In genomic region chrX:68935362-68935761, GRCh38 we compare ENCODE assay signal across 15 cellular contexts.
"Had no signal": no experiment of that assay in that cellular context is flagged by ENCODE, and none has a peak within 500 bp of the region (broad histone marks: within the 10 kb centered on the region; RNA-seq: fewer than 3 reads in every experiment).

No MANE protein-coding gene starts in this region.

- H2AFZ ChIP-seq: hepatocyte had no signal

- DNase-seq: activated CD4-positive, alpha-beta T cell treated with anti-CD3 and anti-CD28 coated beads for 4 hours; activated CD8-positive, alpha-beta memory T cell treated with anti-CD3 and anti-CD28 coated beads, Interleukin-2, amount 50 U/mL, for 4 hours; activated CD8-positive, alpha-beta T cell treated with anti-CD3 and anti-CD28 coated beads, Interleukin-2, amount 10 ng/mL, durations not matched to agents 7 days and 5 days; activated gamma-delta T cell treated with Interleukin-2 at 50 U/mL for 16 hours; activated naive CD8-positive, alpha-beta T cell treated with anti-CD3 and anti-CD28 coated beads for 36 hours; activated T-cell treated with anti-CD3 and anti-CD28 coated beads, Interleukin-2, amount 50 U/mL, for 72 hours; amygdala; cerebellar nuclear complex; effector memory CD8-positive, alpha-beta T cell; erythroblast; kidney; stimulated activated CD4-positive, alpha-beta T cell treated with anti-CD3 and anti-CD28 coated beads, Interleukin-2, amount 100 ng/mL, for 48 hours; stimulated activated naive CD4-positive, alpha-beta T cell; T-helper 17 cell had no signal

- H3K4me3 ChIP-seq: hepatocyte had no signal

- H3K27me3 ChIP-seq: hepatocyte had no signal

- H3K4me2 ChIP-seq: hepatocyte had no signal

- H3K27ac ChIP-seq: hepatocyte had no signal

- H3K79me2 ChIP-seq: hepatocyte had no signal
